24 cellular contexts compared by ENCODE assay signal in genomic region chr6:135630789-135631376, GRCh38.
DNase-seq lines count a peak whose midpoint lies in the region; ATAC-seq and TF ChIP-seq lines count a peak whose summit lies in the region.
"Had no signal": no experiment of that assay in that cellular context is flagged by ENCODE, and none has a peak within 500 bp of the region (broad histone marks: within the 10 kb centered on the region; RNA-seq: fewer than 3 reads in every experiment).

No MANE protein-coding gene starts in this region.

- H3K4me3 ChIP-seq in astrocyte of the spinal cord (ENCODE audit: low read depth, low read length) (no peak overlapping the region), mammary epithelial cell (replicated peaks in 1 of 3; ENCODE audit: insufficient read depth in 1 of 3, low read depth in 2 of 3, low read length in 3 of 3) (no peak overlapping the region)
- H3K4me3 ChIP-seq: body of pancreas, spleen had no signal

- H3K4me1 Mint-ChIP-seq in stimulated activated naive CD8-positive, alpha-beta T cell treated with anti-CD3 and anti-CD28 coated beads, Interleukin-15, amount 100 ng/mL, for 72 hours: peaks cover 35% of the 10 kb centered on the region
- H3K4me1 Mint-ChIP-seq: activated naive CD4-positive, alpha-beta T cell treated with anti-CD3 and anti-CD28 coated beads, Interleukin-2, amount 10 ng/mL, durations not matched to agents 7 days and 5 days; B cell; memory B cell; naive thymus-derived CD8-positive, alpha-beta T cell had no signal

- H3K4me1 ChIP-seq in mammary epithelial cell (ENCODE audit: insufficient read depth, low read length): no peaks in the 10 kb centered on the region
- H3K4me1 ChIP-seq: spleen had no signal

- dilution Hi-C loops in mammary epithelial cell (cut with HindIII; ENCODE audit: low sequenced_read_pairs): no loop called here

- H3K4me3 Mint-ChIP-seq in stimulated activated naive CD8-positive, alpha-beta T cell treated with anti-CD3 and anti-CD28 coated beads, Interleukin-15, amount 100 ng/mL, for 72 hours: no peak overlapping the region
- H3K4me3 Mint-ChIP-seq: activated naive CD4-positive, alpha-beta T cell treated with anti-CD3 and anti-CD28 coated beads, Interleukin-2, amount 10 ng/mL, durations not matched to agents 7 days and 5 days; B cell; memory B cell; naive thymus-derived CD8-positive, alpha-beta T cell; T-helper 2 cell treated with Interferon-gamma antibody and Interleukin-4, amounts not matched to agents 5 μg/mL and 100 μg/mL, for 36 hours had no signal

- BruUV-seq in mammary epithelial cell (replicated peaks; lab: Mats Ljungman, UMichigan): no TSS peak

- H3K27ac ChIP-seq in mammary epithelial cell (ENCODE audit: insufficient read depth, low read depth, low read length): no peak overlapping the region
- H3K27ac ChIP-seq: body of pancreas, KMS-11 had no signal

- H3K36me3 ChIP-seq in mammary epithelial cell (ENCODE audit: insufficient read depth, low read length): no peaks in the 10 kb centered on the region
- H3K36me3 ChIP-seq: spleen had no signal

- CTCF ChIA-PET in mammary epithelial cell (lab: Charles Lee; ENCODE audit: low non-redundant PET): no interaction called here

- no peak overlapping the region for H2AFZ ChIP-seq in mammary epithelial cell (ENCODE audit: low read depth, low read length)

- no peak overlapping the region for H3K9ac ChIP-seq in mammary epithelial cell (ENCODE audit: insufficient read depth, low read length)
- H3K9ac ChIP-seq: KMS-11 had no signal

- no peak for DNase-seq in stimulated activated naive CD8-positive, alpha-beta T cell treated with anti-CD3 and anti-CD28 coated beads, Interleukin-15, amount 100 ng/mL, for 72 hours
- DNase-seq in stimulated activated naive CD8-positive, alpha-beta T cell treated with anti-CD3 and anti-CD28 coated beads, Interleukin-15, Interleukin-2, amounts not matched to agents 100 U/mL and 50 U/mL, for 24 hours: no peak
- DNase-seq in astrocyte of the spinal cord (ENCODE audit: low read depth, low spot score) (peak; percentile 16), iris pigment epithelial cell (ENCODE audit: low read depth) (peak; percentile 7), NCI-H187 treated with DMSO at 0.1 percent for 48 hours (lab: John Stamatoyannopoulos, UW) (no peak), mammary epithelial cell (no peak)
- DNase-seq: activated CD4-positive, CD25-positive, alpha-beta regulatory T cell; activated naive CD4-positive, alpha-beta T cell treated with anti-CD3 and anti-CD28 coated beads, Interleukin-2, amount 10 ng/mL, durations not matched to agents 7 days and 5 days; body of pancreas; erythroblast; naive thymus-derived CD8-positive, alpha-beta T cell; NCI-H1092; NCI-H2171; NCI-H774; PC-3; posterior cingulate gyrus; spleen; stimulated activated CD8-positive, alpha-beta memory T cell treated with anti-CD3 and anti-CD28 coated beads, Interleukin-4, amount 100 ng/mL, for 48 hours had no signal

- H3K79me2 ChIP-seq in mammary epithelial cell (ENCODE audit: insufficient read depth, low read length): no peaks in the 10 kb centered on the region

- ATAC-seq in stimulated activated naive CD8-positive, alpha-beta T cell treated with anti-CD3 and anti-CD28 coated beads, Interleukin-15, amount 100 ng/mL, for 72 hours: peak; percentile 40
- no peak for ATAC-seq in stimulated activated naive CD8-positive, alpha-beta T cell treated with anti-CD3 and anti-CD28 coated beads, Interleukin-15, Interleukin-2, amounts not matched to agents 100 U/mL and 50 U/mL, for 24 hours
- ATAC-seq in GM21390 (IDR thresholded peaks at IDR 0.05; ENCODE audit: unreplicated experiment): no peak
- ATAC-seq: body of pancreas; naive thymus-derived CD8-positive, alpha-beta T cell; PC-3 had no signal

- in situ Hi-C loops in astrocyte of the spinal cord (cut with HindIII; ENCODE audit: low sequenced_read_pairs) (no loop called here), mammary epithelial cell (cut with MboI; ENCODE audit: low sequenced_read_pairs in 2 of 2) (no loop called here)

- H3K9me3 ChIP-seq in mammary epithelial cell (replicated peaks; ENCODE audit: insufficient read depth, low read length): no peaks in the 10 kb centered on the region
- H3K9me3 ChIP-seq: body of pancreas, Caco-2 had no signal

- H3K9me3 Mint-ChIP-seq in stimulated activated naive CD8-positive, alpha-beta T cell treated with anti-CD3 and anti-CD28 coated beads, Interleukin-15, amount 100 ng/mL, for 72 hours: peaks cover 8 to 16% of the 10 kb centered on the region in 2 donors
- H3K9me3 Mint-ChIP-seq: memory B cell; naive thymus-derived CD8-positive, alpha-beta T cell had no signal

- H3K4me2 ChIP-seq in mammary epithelial cell (ENCODE audit: insufficient read depth, low read depth, low read length): no peak overlapping the region
- H3K4me2 ChIP-seq: KMS-11 had no signal

- H4K20me1 ChIP-seq in mammary epithelial cell (ENCODE audit: insufficient read depth, low read length): no peaks in the 10 kb centered on the region

- peaks cover 4% of the 10 kb centered on the region for H3K27me3 ChIP-seq in mammary epithelial cell (ENCODE audit: insufficient read depth, low read length)
- H3K27me3 ChIP-seq: body of pancreas, spleen had no signal

- H3K27me3 Mint-ChIP-seq in stimulated activated naive CD8-positive, alpha-beta T cell treated with anti-CD3 and anti-CD28 coated beads, Interleukin-15, amount 100 ng/mL, for 72 hours: peaks cover 18% of the 10 kb centered on the region

- H3K27ac Mint-ChIP-seq in stimulated activated naive CD8-positive, alpha-beta T cell treated with anti-CD3 and anti-CD28 coated beads, Interleukin-15, amount 100 ng/mL, for 72 hours: no peak overlapping the region
- H3K27ac Mint-ChIP-seq: activated naive CD4-positive, alpha-beta T cell treated with anti-CD3 and anti-CD28 coated beads, Interleukin-2, amount 10 ng/mL, durations not matched to agents 7 days and 5 days; B cell; memory B cell; naive thymus-derived CD8-positive, alpha-beta T cell; T-helper 2 cell treated with Interferon-gamma antibody and Interleukin-4, amounts not matched to agents 5 μg/mL and 100 μg/mL, for 36 hours had no signal

- intact Hi-C loops in mammary epithelial cell (cut with micrococcal nuclease): no loop called here

- TF ChIP-seq CTCF in astrocyte of the spinal cord (IDR thresholded peaks at IDR 0.05; ENCODE audit: low read depth, low read length) (no peak), mammary epithelial cell (conservative IDR thresholded peaks at IDR 0.05 in 1 of 2, IDR thresholded peaks at IDR 0.05 in 1 of 2; ENCODE audit: extremely low read depth in 1 of 2, insufficient read depth in 1 of 2, low read depth in 1 of 2, low read length in 2 of 2) (no peak)

- WGBS in mammary epithelial cell (ENCODE audit: low coverage, missing lambda C conversion rate): 80% methylated on average over 6 of the region's 6 CpGs

Comparison
In these comparisons a context has a peak if more than half of its experiments do, and no peak if none do; other contexts are left out.
1. DNase-seq: peak in astrocyte of the spinal cord (single experiment) and iris pigment epithelial cell (single experiment); none in stimulated activated naive CD8-positive, alpha-beta T cell treated with anti-CD3 and anti-CD28 coated beads, Interleukin-15, amount 100 ng/mL, for 72 hours (0 of 2), stimulated activated naive CD8-positive, alpha-beta T cell treated with anti-CD3 and anti-CD28 coated beads, Interleukin-15, Interleukin-2, amounts not matched to agents 100 U/mL and 50 U/mL, for 24 hours (single experiment), NCI-H187 treated with DMSO at 0.1 percent for 48 hours (single experiment) and mammary epithelial cell (single experiment).